8 cellular contexts compared by ENCODE assay signal in genomic region chr10:59625842-59626522, GRCh38.
A peak's percentile ranks its signal among the peaks of the same experiment; 100 is the strongest.
DNase-seq lines count a peak whose midpoint lies in the region; ATAC-seq and TF ChIP-seq lines count a peak whose summit lies in the region.

No MANE protein-coding gene starts in this region.

- H4K5ac ChIP-seq in mesendoderm (ENCODE audit: low read length): no peak overlapping the region

- no peak for TF ChIP-seq POLR2A in testis (IDR thresholded peaks at IDR 0.05)

- no peaks in the 10 kb centered on the region for H3K79me2 ChIP-seq in mesendoderm (ENCODE audit: control insufficient read depth, insufficient read depth, low read length)

- H3K27ac ChIP-seq in mesendoderm (ENCODE audit: low read depth, low read length): no peak overlapping the region
- no peak overlapping the region for H3K27ac ChIP-seq in testis

- H4K8ac ChIP-seq in mesendoderm (ENCODE audit: low read depth, low read length): no peak overlapping the region

- no peak overlapping the region for H2BK15ac ChIP-seq in mesendoderm (replicated peaks; ENCODE audit: low read depth)

- H3K9me3 ChIP-seq in testis: no peaks in the 10 kb centered on the region

- H3K4me3 Mint-ChIP-seq in activated CD4-positive, alpha-beta T cell treated with anti-CD3 and anti-CD28 coated beads, Interleukin-2, amount 10 ng/mL, durations not matched to agents 24 days and 14 days: no peak overlapping the region
- H3K4me3 Mint-ChIP-seq in endothelial cell (ENCODE audit: unreplicated experiment): no peak overlapping the region

- no peak overlapping the region for H3K18ac ChIP-seq in mesendoderm (ENCODE audit: low read length)

- H3K4me1 ChIP-seq in mesendoderm (ENCODE audit: control insufficient read depth, low read depth, low read length) (no peaks in the 10 kb centered on the region), testis (no peaks in the 10 kb centered on the region)

- TF ChIP-seq CTCF in endothelial cell (IDR thresholded peaks at IDR 0.05; ENCODE audit: unreplicated experiment) (peak; percentile 84), testis (IDR thresholded peaks at IDR 0.05) (peak; percentile 79 to 92 (median 86))

- H3K4me3 ChIP-seq in mesendoderm (ENCODE audit: low read length) (no peak overlapping the region), testis (no peak overlapping the region)

- ATAC-seq in GM18909 (IDR thresholded peaks at IDR 0.05; ENCODE audit: poor library complexity, unreplicated experiment) (peak; percentile 93), HG03103 (IDR thresholded peaks at IDR 0.05; ENCODE audit: low read depth, unreplicated experiment) (peak; percentile 85)

- H3K36me3 Mint-ChIP-seq in activated CD4-positive, alpha-beta T cell treated with anti-CD3 and anti-CD28 coated beads, Interleukin-2, amount 10 ng/mL, durations not matched to agents 24 days and 14 days (ENCODE audit: low read depth): no peaks in the 10 kb centered on the region
- H3K36me3 Mint-ChIP-seq in endothelial cell (ENCODE audit: low read depth, unreplicated experiment): no peaks in the 10 kb centered on the region

- H3K27me3 ChIP-seq in mesendoderm (ENCODE audit: insufficient read depth, low read length, poor library complexity) (no peaks in the 10 kb centered on the region), testis (no peaks in the 10 kb centered on the region)

- H3K27me3 Mint-ChIP-seq in activated CD4-positive, alpha-beta T cell treated with anti-CD3 and anti-CD28 coated beads, Interleukin-2, amount 10 ng/mL, durations not matched to agents 24 days and 14 days: peaks cover 8% of the 10 kb centered on the region
- H3K27me3 Mint-ChIP-seq in endothelial cell (ENCODE audit: unreplicated experiment): peaks cover 1% of the 10 kb centered on the region

- no peaks in the 10 kb centered on the region for H3K36me3 ChIP-seq in mesendoderm (ENCODE audit: control insufficient read depth, insufficient read depth, low read length)
- H3K36me3 ChIP-seq in testis (ENCODE audit: low read depth, missing control alignments): no peaks in the 10 kb centered on the region

- H3K4me1 Mint-ChIP-seq in activated CD4-positive, alpha-beta T cell treated with anti-CD3 and anti-CD28 coated beads, Interleukin-2, amount 10 ng/mL, durations not matched to agents 24 days and 14 days: peaks cover 2% of the 10 kb centered on the region
- no peaks in the 10 kb centered on the region for H3K4me1 Mint-ChIP-seq in endothelial cell (ENCODE audit: unreplicated experiment)

- no peak overlapping the region for H3K23ac ChIP-seq in mesendoderm (ENCODE audit: low read length)

- H3K4ac ChIP-seq in mesendoderm (ENCODE audit: low read depth, low read length): no peak overlapping the region

- H3K9ac ChIP-seq in mesendoderm (ENCODE audit: low read length): no peak overlapping the region

- H3K27ac Mint-ChIP-seq in activated CD4-positive, alpha-beta T cell treated with anti-CD3 and anti-CD28 coated beads, Interleukin-2, amount 10 ng/mL, durations not matched to agents 24 days and 14 days: no peak overlapping the region
- no peak overlapping the region for H3K27ac Mint-ChIP-seq in endothelial cell (ENCODE audit: unreplicated experiment)

- DNase-seq in CMK (ENCODE audit: low read depth): peak; percentile 38
- DNase-seq in NCI-H2171 treated with DMSO at 0.1 percent for 48 hours (lab: John Stamatoyannopoulos, UW): peak; percentile 89
- peak; percentile 86 for DNase-seq in activated CD4-positive, alpha-beta T cell treated with anti-CD3 and anti-CD28 coated beads, Interleukin-2, amount 10 ng/mL, durations not matched to agents 24 days and 14 days
- DNase-seq in endothelial cell (ENCODE audit: low spot score): peak; percentile 60
- peak; percentile 85 for DNase-seq in mesendoderm
- DNase-seq in testis: peak; percentile 58

- no peak overlapping the region for H3K56ac ChIP-seq in mesendoderm (ENCODE audit: low read length)

- intact Hi-C loops in activated CD4-positive, alpha-beta T cell treated with anti-CD3 and anti-CD28 coated beads, Interleukin-2, amount 10 ng/mL, durations not matched to agents 24 days and 14 days (cut with micrococcal nuclease): loop anchor here (1.0 to 10.0 kb wide), 7 partner anchors 183 to 808 kb away; partner anchors contain the start of gene CCDC6
- intact Hi-C loops in testis (cut with DNase I; ENCODE audit: low total_unique reads): loop anchor here (10.0 kb wide), 1 partner anchor 209 kb away; no protein-coding TSS in a partner anchor

- WGBS in mesendoderm (ENCODE audit: extremely low coverage, insufficient coverage, low lambda C conversion rate): no CpG with 5 or more reads among the region's 7 CpGs
- 18 to 19% methylated on average over 7 of the region's 7 CpGs for WGBS in testis, 2 donors

- no peak overlapping the region for H2BK5ac ChIP-seq in mesendoderm (ENCODE audit: low read length)

- H2AK5ac ChIP-seq in mesendoderm (ENCODE audit: low read length): no peak overlapping the region

- H3K9me3 Mint-ChIP-seq in activated CD4-positive, alpha-beta T cell treated with anti-CD3 and anti-CD28 coated beads, Interleukin-2, amount 10 ng/mL, durations not matched to agents 24 days and 14 days: no peaks in the 10 kb centered on the region
- no peaks in the 10 kb centered on the region for H3K9me3 Mint-ChIP-seq in endothelial cell (ENCODE audit: unreplicated experiment)

- H3K79me1 ChIP-seq in mesendoderm (ENCODE audit: low read length): no peaks in the 10 kb centered on the region

- H3K4me2 ChIP-seq in mesendoderm (ENCODE audit: low read length): no peak overlapping the region

- no peak overlapping the region for H2BK120ac ChIP-seq in mesendoderm (ENCODE audit: low read depth, low read length)

Comparison
In these comparisons a context has a peak if more than half of its experiments do, and no peak if none do; other contexts are left out.
1. DNase-seq: peak in every context shown above with its lines; median percentile 89 in NCI-H2171 treated with DMSO at 0.1 percent for 48 hours; 86 in activated CD4-positive, alpha-beta T cell treated with anti-CD3 and anti-CD28 coated beads, Interleukin-2, amount 10 ng/mL, durations not matched to agents 24 days and 14 days; 85 in mesendoderm; 60 in endothelial cell; 58 in testis; 38 in CMK.